In genomic region chr20:1313236-1313964, GRCh38 we compare ENCODE assay signal across 8 cellular contexts. TPM values are rescaled to one million over a fixed set of nuclear protein-coding genes. Genes with fewer than 3 reads are reported as not detected.
A peak's percentile ranks its signal among the peaks of the same experiment; 100 is the strongest.
DNase-seq lines count a peak whose midpoint lies in the region; ATAC-seq and TF ChIP-seq lines count a peak whose summit lies in the region.

No MANE protein-coding gene starts in this region.

- H2AFZ ChIP-seq in OCI-LY7 (ENCODE audit: low read length) (0 out of 2 replicates have a peak overlapping the region, but pooled peaks have one; percentile 3), fibroblast of lung (ENCODE audit: low read length) (peak overlapping the region; percentile 46)

- H3K27ac ChIP-seq in OCI-LY7 (ENCODE audit: low read depth, low read length, poor library complexity, severe bottlenecking) (no peak overlapping the region), fibroblast of lung (ENCODE audit: insufficient read depth, low read length) (no peak overlapping the region)

- H3K9me3 ChIP-seq in BE2C, result no peaks in the 10 kb centered on the region
- H3K9me3 ChIP-seq in OCI-LY7 (ENCODE audit: low read length), result no peaks in the 10 kb centered on the region
- no peaks in the 10 kb centered on the region for H3K9me3 ChIP-seq in fibroblast of lung (ENCODE audit: control insufficient read depth, insufficient read depth, low read depth, low read length)

- H3K4me1 Mint-ChIP-seq in activated T-cell treated with anti-CD3 and anti-CD28 coated beads, Interleukin-2, amount 50 U/mL, for 72 hours (ENCODE audit: low read depth), result peaks cover 21% of the 10 kb centered on the region
- peaks cover 2 to 19% (median 9%) of the 10 kb centered on the region in 4 donors for H3K4me1 Mint-ChIP-seq in naive thymus-derived CD8-positive, alpha-beta T cell

- H3K27me3 ChIP-seq in BE2C (no peaks in the 10 kb centered on the region), fibroblast of lung (ENCODE audit: control insufficient read depth, insufficient read depth, low read length) (no peaks in the 10 kb centered on the region)

- intact Hi-C loops in OCI-LY7 (cut with micrococcal nuclease; ENCODE audit: unreplicated experiment), result loop anchor here (1.0 to 10.0 kb wide), 4 partner anchors 85 to 189 kb away; no protein-coding TSS in a partner anchor

- no peak overlapping the region for H3K4me3 Mint-ChIP-seq in activated T-cell treated with anti-CD3 and anti-CD28 coated beads, Interleukin-2, amount 50 U/mL, for 72 hours
- H3K4me3 Mint-ChIP-seq in naive thymus-derived CD8-positive, alpha-beta T cell, result peak overlapping the region in 1 of 10 donors; percentile 23

- peak; percentile 69 for DNase-seq in BE2C
- no peak for DNase-seq in HFF-Myc (ENCODE audit: extremely low read depth, low read depth)
- DNase-seq in OCI-LY7 (ENCODE audit: low spot score), result peak; percentile 58
- peak; percentile 61 to 70 for DNase-seq in activated T-cell treated with anti-CD3 and anti-CD28 coated beads, Interleukin-2, amount 50 U/mL, for 72 hours
- peak; percentile 55 to 86 for DNase-seq in fibroblast of lung (ENCODE audit: low read depth in 2 of 2)
- DNase-seq in naive thymus-derived CD8-positive, alpha-beta T cell, result peak; percentile 36 to 78 (median 60)
- DNase-seq in stimulated activated naive CD4-positive, alpha-beta T cell (lab: John Stamatoyannopoulos, UW), result peak; percentile 14 to 66 (median 52)
- DNase-seq in NCI-H226, result no peak

- no peaks in the 10 kb centered on the region for H3K36me3 Mint-ChIP-seq in activated T-cell treated with anti-CD3 and anti-CD28 coated beads, Interleukin-2, amount 50 U/mL, for 72 hours (ENCODE audit: insufficient read depth in 2 of 2)
- no peaks in the 10 kb centered on the region for H3K36me3 Mint-ChIP-seq in naive thymus-derived CD8-positive, alpha-beta T cell

- H3K27ac Mint-ChIP-seq in activated T-cell treated with anti-CD3 and anti-CD28 coated beads, Interleukin-2, amount 50 U/mL, for 72 hours, result no peak overlapping the region
- peak overlapping the region in 3 of 10 donors; percentile 19 to 87 (median 41) for H3K27ac Mint-ChIP-seq in naive thymus-derived CD8-positive, alpha-beta T cell

- peak overlapping the region; percentile 20 for H3K9ac ChIP-seq in fibroblast of lung (ENCODE audit: insufficient read depth, low read length)

- H3K4me1 ChIP-seq in BE2C (no peaks in the 10 kb centered on the region), OCI-LY7 (ENCODE audit: insufficient read depth, low read length, poor library complexity, severe bottlenecking) (peaks cover 4% of the 10 kb centered on the region), fibroblast of lung (ENCODE audit: control insufficient read depth, extremely low read depth, insufficient read depth, low read length) (no peaks in the 10 kb centered on the region)

- no peaks in the 10 kb centered on the region for H4K20me1 ChIP-seq in OCI-LY7 (ENCODE audit: insufficient read depth, low read length)
- H4K20me1 ChIP-seq in fibroblast of lung (ENCODE audit: control insufficient read depth, extremely low read depth, insufficient read depth, low read length), result no peaks in the 10 kb centered on the region

- H3K4me2 ChIP-seq in OCI-LY7 (ENCODE audit: low read length), result no peak overlapping the region
- H3K4me2 ChIP-seq in fibroblast of lung (ENCODE audit: extremely low read depth, insufficient read depth, low read length), result peak overlapping the region; percentile 87

- no peaks in the 10 kb centered on the region for H3K36me3 ChIP-seq in BE2C
- H3K36me3 ChIP-seq in OCI-LY7 (ENCODE audit: insufficient read depth, low read length), result no peaks in the 10 kb centered on the region
- no peaks in the 10 kb centered on the region for H3K36me3 ChIP-seq in fibroblast of lung (ENCODE audit: control insufficient read depth, insufficient read depth, low read length)

- H3K9me2 ChIP-seq in OCI-LY7 (ENCODE audit: insufficient read depth, low read length), result no peaks in the 10 kb centered on the region

- no peaks in the 10 kb centered on the region for H3K27me3 Mint-ChIP-seq in activated T-cell treated with anti-CD3 and anti-CD28 coated beads, Interleukin-2, amount 50 U/mL, for 72 hours (ENCODE audit: low read depth)
- H3K27me3 Mint-ChIP-seq in naive thymus-derived CD8-positive, alpha-beta T cell, result no peaks in the 10 kb centered on the region

- H3K79me2 ChIP-seq in OCI-LY7 (ENCODE audit: insufficient read depth, low read depth, low read length) (no peaks in the 10 kb centered on the region), fibroblast of lung (ENCODE audit: control insufficient read depth, insufficient read depth, low read length) (no peaks in the 10 kb centered on the region)

- BruUV-seq in OCI-LY7 (replicated peaks; lab: Mats Ljungman, UMichigan), result no TSS peak

- peak; percentile 76 for TF ChIP-seq CTCF in BE2C (IDR thresholded peaks at IDR 0.05; ENCODE audit: low read depth, low read length)
- TF ChIP-seq CTCF in HFF-Myc (IDR thresholded peaks at IDR 0.05; ENCODE audit: low read depth, low read length, missing control alignments), result peak; percentile 96
- TF ChIP-seq CTCF in OCI-LY7 (conservative IDR thresholded peaks at IDR 0.05; ENCODE audit: low read length), result peak; percentile 98
- TF ChIP-seq CTCF in fibroblast of lung (conservative IDR thresholded peaks at IDR 0.05 in 1 of 2, IDR thresholded peaks at IDR 0.05 in 1 of 2; ENCODE audit: low read depth in 1 of 2, low read length in 2 of 2), result peak; percentile 87 to 99

- no peaks in the 10 kb centered on the region for H3K9me3 Mint-ChIP-seq in activated T-cell treated with anti-CD3 and anti-CD28 coated beads, Interleukin-2, amount 50 U/mL, for 72 hours
- no peaks in the 10 kb centered on the region for H3K9me3 Mint-ChIP-seq in naive thymus-derived CD8-positive, alpha-beta T cell

- H3K4me3 ChIP-seq in BE2C (ENCODE audit: low read depth, low read length) (peak overlapping the region; percentile 38; the same call in 1 of the 2 replicates), HFF-Myc (replicated peaks; ENCODE audit: low read depth, low read length) (0 out of 2 replicates have a peak overlapping the region, but pooled peaks have one; percentile 16), OCI-LY7 (ENCODE audit: low read depth, low read length, poor library complexity, severe bottlenecking) (no peak overlapping the region), fibroblast of lung (replicated peaks in 1 of 4; ENCODE audit: control extremely low read depth in 1 of 4, insufficient read depth in 1 of 4, low read depth in 3 of 4, low read length in 4 of 4) (peak overlapping the region in 3 of 4 experiments; percentile 26 to 43 (median 31))

- CTCF ChIA-PET in OCI-LY7 (lab: Charles Lee; ENCODE audit: unreplicated experiment), result interaction anchor here (0.6 kb wide), 1 partner anchor 70 kb away, joined by 4 read pairs; no protein-coding TSS in a partner anchor

- ATAC-seq in activated T-cell treated with anti-CD3 and anti-CD28 coated beads, Interleukin-2, amount 50 U/mL, for 72 hours (replicated peaks in 1 of 2), result peak; percentile 66 to 76
- ATAC-seq in naive thymus-derived CD8-positive, alpha-beta T cell, result peak; percentile 74 to 89

- POLR2A ChIA-PET in OCI-LY7 (lab: Charles Lee), result no interaction called here
- POLR2A ChIA-PET in naive thymus-derived CD8-positive, alpha-beta T cell (lab: Charles Lee), result interaction anchor here (0.8 to 1.3 kb wide), 2 partner anchors 8 to 153 kb away, joined by 3 read pairs; partner anchors contain the start of gene NSFL1C

RNA-seq across cellular contexts. Expression of gene SDCBP2, which starts 15.5 kb away (rescaled TPM):
- 15.9 TPM for polyA plus RNA-seq in BE2C (2012; ENCODE audit: insufficient read depth, insufficient read length, low read depth)
- 1.8 and 2.8 TPM in 2 replicates for total RNA-seq in OCI-LY7 (2014; rRNA removed; shearing (Covaris generic))
- total RNA-seq in OCI-LY7 (2022) (2.5 and 2.6 TPM in 2 replicates), fibroblast of lung (1.8 and 2.1 TPM in 2 replicates)
- total RNA-seq in activated T-cell treated with anti-CD3 and anti-CD28 coated beads, Interleukin-2, amount 50 U/mL, for 72 hours, result 10 to 100 TPM; 11.0 to 11.5 TPM
- polyA plus RNA-seq in fibroblast of lung, result 0.78 and 1.2 TPM in 2 replicates
- polyA plus RNA-seq in fibroblast of lung (2012), result 0.87 and 1.6 TPM in 2 replicates
- polyA minus RNA-seq in fibroblast of lung (ENCODE audit: low replicate concordance), result 0.63 TPM in 1 of 2 replicates, not detected in the other
- 1 to 10 TPM; 2.7 to 3.3 TPM for total RNA-seq in naive thymus-derived CD8-positive, alpha-beta T cell
- polyA plus RNA-seq in naive thymus-derived CD8-positive, alpha-beta T cell, result 1 to 10 TPM in 1 of 3 donors, under 1 TPM in 2; 0.81 to 1.5 (median 0.98) TPM

RNA-seq across cellular contexts. Expression of gene SNPH, which starts 47.3 kb away (rescaled TPM):
- polyA plus RNA-seq in BE2C (2012; ENCODE audit: insufficient read depth, insufficient read length, low read depth), result 0.09 TPM
- total RNA-seq in OCI-LY7 (2014; rRNA removed; shearing (Covaris generic)), result 0.10 TPM in 1 of 2 replicates, not detected in the other
- total RNA-seq in OCI-LY7 (2022) (not detected in 2 replicates), fibroblast of lung (9.5 and 18.5 TPM in 2 replicates)
- total RNA-seq in activated T-cell treated with anti-CD3 and anti-CD28 coated beads, Interleukin-2, amount 50 U/mL, for 72 hours, result 1 to 10 TPM; 7.1 to 7.8 TPM
- polyA plus RNA-seq in fibroblast of lung, result 0.85 and 1.3 TPM in 2 replicates
- 5.4 and 7.3 TPM in 2 replicates for polyA plus RNA-seq in fibroblast of lung (2012)
- 6.2 and 7.9 TPM in 2 replicates for polyA minus RNA-seq in fibroblast of lung (ENCODE audit: low replicate concordance)
- 10 to 100 TPM; 25.7 to 26.6 TPM for total RNA-seq in naive thymus-derived CD8-positive, alpha-beta T cell
- polyA plus RNA-seq in naive thymus-derived CD8-positive, alpha-beta T cell, result 10 to 100 TPM in 1 of 3 donors, 1 to 10 TPM in 2; 5.2 to 13.5 (median 6.3) TPM

Comparison
In these comparisons a context has a peak if more than half of its experiments do, and no peak if none do; other contexts are left out.
1. DNase-seq: peak in BE2C (single experiment), OCI-LY7 (single experiment), activated T-cell treated with anti-CD3 and anti-CD28 coated beads, Interleukin-2, amount 50 U/mL, for 72 hours (2 of 2), fibroblast of lung (2 of 2), naive thymus-derived CD8-positive, alpha-beta T cell (10 of 10) and stimulated activated naive CD4-positive, alpha-beta T cell (6 of 6); none in HFF-Myc (single experiment) and NCI-H226 (single experiment).
2. Peak in every context shown above with its lines, with median percentiles within 50 percentile points of each other: CTCF ChIP-seq.